Comparison of ENCODE assay signal across 20 cellular contexts in genomic region chr3:115930168-115930567, GRCh38.
DNase-seq lines count a peak whose midpoint lies in the region; ATAC-seq, FAIRE-seq and TF ChIP-seq lines count a peak whose summit lies in the region.
"Had no signal": no experiment of that assay in that cellular context is flagged by ENCODE, and none has a peak within 500 bp of the region (broad histone marks: within the 10 kb centered on the region; RNA-seq: fewer than 3 reads in every experiment).

No MANE protein-coding gene starts in this region.

- H3K27me3 ChIP-seq in GM12878 (replicated peaks in 1 of 2; ENCODE audit: control insufficient read depth in 2 of 2, insufficient read depth in 2 of 2, low read length in 1 of 2), result no peaks in the 10 kb centered on the region
- H3K27me3 ChIP-seq: BLaER1 had no signal

- POLR2A ChIA-PET in GM12878 (lab: Charles Lee), result interaction anchor here (1.5 kb wide), 1 partner anchor 14 kb away, joined by 3 read pairs; no protein-coding TSS in a partner anchor
- POLR2A ChIA-PET in activated CD8-positive, alpha-beta T cell treated with anti-CD3 and anti-CD28 coated beads, Interleukin-2, amount 10 ng/mL, durations not matched to agents 7 days and 5 days (lab: Charles Lee), result no interaction called here

- SMC1A ChIA-PET in GM12878 (lab: Charles Lee; ENCODE audit: uncharacterized antibody, unreplicated experiment), result interaction anchor here (1.5 to 4.9 kb wide), 4 partner anchors 8 to 109 kb away, joined by 4 to 36 read pairs (median 10); no protein-coding TSS in a partner anchor

- CTCF ChIA-PET in GM12878 (lab: Yijun Ruan, JAX), result interaction anchor here (1.2 to 1.8 kb wide), 4 partner anchors 13 to 98 kb away, joined by 3 to 4 read pairs (median 4); no protein-coding TSS in a partner anchor
- CTCF ChIA-PET in activated CD8-positive, alpha-beta T cell treated with anti-CD3 and anti-CD28 coated beads, Interleukin-2, amount 10 ng/mL, durations not matched to agents 7 days and 5 days (lab: Charles Lee), result no interaction called here

- peak overlapping the region; percentile 11; the same call in 1 of the 2 replicates for H3K4me2 ChIP-seq in GM12878 (ENCODE audit: control insufficient read depth, insufficient read depth)

- WGBS in GM12878 (ENCODE audit: insufficient coverage, insufficient replicate concordance, low lambda C conversion rate, missing lambda C conversion rate), result 0% methylated on average over 2 of the region's 2 CpGs

- no peaks in the 10 kb centered on the region for H3K36me3 Mint-ChIP-seq in activated CD8-positive, alpha-beta T cell treated with anti-CD3 and anti-CD28 coated beads, Interleukin-2, amount 10 ng/mL, durations not matched to agents 7 days and 5 days (ENCODE audit: low read depth)
- H3K36me3 Mint-ChIP-seq: CD8-positive, alpha-beta T cell; IgD-negative memory B cell had no signal

- no peak for TF ChIP-seq CTCF in GM12878 (IDR thresholded peaks at IDR 0.05 in 2 of 3, conservative IDR thresholded peaks at IDR 0.05 in 1 of 3; ENCODE audit: control insufficient read depth in 2 of 3, extremely low read depth in 1 of 3, insufficient read depth in 1 of 3, low read depth in 3 of 3, low read length in 3 of 3)

- DNase-seq in GM12878 (ENCODE audit: low read depth, low spot score), result no peak
- DNase-seq in activated CD8-positive, alpha-beta T cell treated with anti-CD3 and anti-CD28 coated beads, Interleukin-2, amount 10 ng/mL, durations not matched to agents 7 days and 5 days, result no peak
- DNase-seq in stimulated activated CD4-positive, alpha-beta T cell treated with anti-CD3 and anti-CD28 coated beads, Interleukin-4, amount 100 ng/mL, for 4 hours, result no peak
- no peak for DNase-seq in activated CD4-positive, alpha-beta T cell treated with anti-CD3 and anti-CD28 coated beads, Interleukin-2, amount 50 U/mL, for 1 hour
- DNase-seq: Calu3; CD8-positive, alpha-beta T cell; DMS79 treated with DMSO at 0.1 percent for 48 hours; Karpas-422; NCI-H1417 treated with DMSO at 0.1 percent for 48 hours; NCI-H187 treated with DMSO at 0.1 percent for 48 hours; NCI-H2227 treated with DMSO at 0.1 percent for 48 hours; NCI-H510A treated with DMSO at 0.1 percent for 48 hours had no signal

- BruUV-seq in GM12878 (replicated peaks; lab: Mats Ljungman, UMichigan), result no TSS peak

- intact Hi-C loops in GM12878 (cut with micrococcal nuclease; ENCODE audit: unreplicated experiment), result no loop called here

- no peak overlapping the region for H3K4me3 ChIP-seq in GM12878
- H3K4me3 ChIP-seq: BLaER1 had no signal

- H3K27ac Mint-ChIP-seq in activated CD8-positive, alpha-beta T cell treated with anti-CD3 and anti-CD28 coated beads, Interleukin-2, amount 10 ng/mL, durations not matched to agents 7 days and 5 days, result no peak overlapping the region
- H3K27ac Mint-ChIP-seq: CD8-positive, alpha-beta T cell; IgD-negative memory B cell had no signal

- no peaks in the 10 kb centered on the region for H3K79me2 ChIP-seq in GM12878 (ENCODE audit: control insufficient read depth, insufficient read depth, low read length)

- TF ChIP-seq RAD21 in GM12878 (IDR thresholded peaks at IDR 0.05; ENCODE audit: insufficient read depth, low read depth, low read length), result no peak

- no peaks in the 10 kb centered on the region for H3K36me3 ChIP-seq in GM12878 (ENCODE audit: control insufficient read depth in 2 of 2, insufficient read depth in 2 of 2, low read length in 1 of 2)
- H3K36me3 ChIP-seq: BLaER1 had no signal

- H3K27ac ChIP-seq in GM12878 (ENCODE audit: control insufficient read depth, insufficient read depth), result no peak overlapping the region
- H3K27ac ChIP-seq: BLaER1 had no signal

- peak; percentile 52 for ATAC-seq in GM18502 (IDR thresholded peaks at IDR 0.05; ENCODE audit: poor library complexity, unreplicated experiment)
- peak; percentile 52 for ATAC-seq in GM19452 (IDR thresholded peaks at IDR 0.05; ENCODE audit: unreplicated experiment)
- peak; percentile 32 for ATAC-seq in HG03060 (IDR thresholded peaks at IDR 0.05; ENCODE audit: low read depth, unreplicated experiment)
- peak; percentile 57 for ATAC-seq in GM12878
- ATAC-seq in activated CD8-positive, alpha-beta T cell treated with anti-CD3 and anti-CD28 coated beads, Interleukin-2, amount 10 ng/mL, durations not matched to agents 7 days and 5 days, result no peak
- ATAC-seq in HG02588 (IDR thresholded peaks at IDR 0.05; ENCODE audit: unreplicated experiment), result no peak
- ATAC-seq: CD8-positive, alpha-beta T cell had no signal

- H3K9me3 ChIP-seq in GM12878 (replicated peaks; ENCODE audit: control insufficient read depth, insufficient read depth, low read length), result no peaks in the 10 kb centered on the region
- H3K9me3 ChIP-seq: BLaER1 had no signal

- no peak overlapping the region for H3K9ac ChIP-seq in GM12878 (ENCODE audit: control insufficient read depth, insufficient read depth, low read length)
- H3K9ac ChIP-seq: BLaER1 had no signal

- in situ Hi-C loops in GM12878 (cut with MboI), result no loop called here

- H3K4me3 Mint-ChIP-seq in activated CD8-positive, alpha-beta T cell treated with anti-CD3 and anti-CD28 coated beads, Interleukin-2, amount 10 ng/mL, durations not matched to agents 7 days and 5 days, result no peak overlapping the region
- H3K4me3 Mint-ChIP-seq: CD8-positive, alpha-beta T cell; IgD-negative memory B cell had no signal

- no peaks in the 10 kb centered on the region for H3K27me3 Mint-ChIP-seq in activated CD8-positive, alpha-beta T cell treated with anti-CD3 and anti-CD28 coated beads, Interleukin-2, amount 10 ng/mL, durations not matched to agents 7 days and 5 days (ENCODE audit: low read depth)

- no peak for FAIRE-seq in GM12878 (lab: Jason Lieb, UNC)
- FAIRE-seq: H54, HTR-8/SVneo had no signal

- H4K20me1 ChIP-seq in GM12878 (ENCODE audit: control insufficient read depth, insufficient read depth), result no peaks in the 10 kb centered on the region
- H4K20me1 ChIP-seq: BLaER1 had no signal

- no peaks in the 10 kb centered on the region for H3K4me1 Mint-ChIP-seq in activated CD8-positive, alpha-beta T cell treated with anti-CD3 and anti-CD28 coated beads, Interleukin-2, amount 10 ng/mL, durations not matched to agents 7 days and 5 days (ENCODE audit: low read depth)

- no peaks in the 10 kb centered on the region for H3K9me3 Mint-ChIP-seq in activated CD8-positive, alpha-beta T cell treated with anti-CD3 and anti-CD28 coated beads, Interleukin-2, amount 10 ng/mL, durations not matched to agents 7 days and 5 days (ENCODE audit: insufficient read depth)

- RAD21 ChIA-PET in GM12878 (lab: Charles Lee; ENCODE audit: unreplicated experiment), result interaction anchor here (1.4 kb wide), 1 partner anchor 13 kb away, joined by 4 read pairs; no protein-coding TSS in a partner anchor

- TF ChIP-seq POLR2A in GM12878 (IDR thresholded peaks at IDR 0.05; ENCODE audit: low read depth, low read length), result no peak

- no peak overlapping the region; the same call in 1 of the 2 replicates for H2AFZ ChIP-seq in GM12878 (ENCODE audit: control insufficient read depth, low read depth, low read length)

- TF ChIP-seq EP300 in GM12878 (IDR thresholded peaks at IDR 0.05; ENCODE audit: borderline replicate concordance in 1 of 2, control insufficient read depth in 1 of 2, low read depth in 2 of 2, low read length in 2 of 2), result no peak

- H3K4me1 ChIP-seq in GM12878 (ENCODE audit: control insufficient read depth, insufficient read depth, low read length), result peaks cover 11% of the 10 kb centered on the region; the same call in 1 of the 2 replicates

TF ChIP-seq in GM12878, 131 proteins besides CTCF, POLR2A, EP300 and RAD21:
- TF ChIP-seq CHD4 (IDR thresholded peaks at IDR 0.05) (no peak), MYC (IDR thresholded peaks at IDR 0.05; ENCODE audit: insufficient read depth, insufficient read length, insufficient replicate concordance, low read length, severe bottlenecking) (no peak), SREBF1 (IDR thresholded peaks at IDR 0.05; ENCODE audit: low read length) (no peak), BCL11A (IDR thresholded peaks at IDR 0.05; ENCODE audit: low read depth, low read length) (no peak), LARP7 (IDR thresholded peaks at IDR 0.05) (no peak)
- TF ChIP-seq, protein P1, sequence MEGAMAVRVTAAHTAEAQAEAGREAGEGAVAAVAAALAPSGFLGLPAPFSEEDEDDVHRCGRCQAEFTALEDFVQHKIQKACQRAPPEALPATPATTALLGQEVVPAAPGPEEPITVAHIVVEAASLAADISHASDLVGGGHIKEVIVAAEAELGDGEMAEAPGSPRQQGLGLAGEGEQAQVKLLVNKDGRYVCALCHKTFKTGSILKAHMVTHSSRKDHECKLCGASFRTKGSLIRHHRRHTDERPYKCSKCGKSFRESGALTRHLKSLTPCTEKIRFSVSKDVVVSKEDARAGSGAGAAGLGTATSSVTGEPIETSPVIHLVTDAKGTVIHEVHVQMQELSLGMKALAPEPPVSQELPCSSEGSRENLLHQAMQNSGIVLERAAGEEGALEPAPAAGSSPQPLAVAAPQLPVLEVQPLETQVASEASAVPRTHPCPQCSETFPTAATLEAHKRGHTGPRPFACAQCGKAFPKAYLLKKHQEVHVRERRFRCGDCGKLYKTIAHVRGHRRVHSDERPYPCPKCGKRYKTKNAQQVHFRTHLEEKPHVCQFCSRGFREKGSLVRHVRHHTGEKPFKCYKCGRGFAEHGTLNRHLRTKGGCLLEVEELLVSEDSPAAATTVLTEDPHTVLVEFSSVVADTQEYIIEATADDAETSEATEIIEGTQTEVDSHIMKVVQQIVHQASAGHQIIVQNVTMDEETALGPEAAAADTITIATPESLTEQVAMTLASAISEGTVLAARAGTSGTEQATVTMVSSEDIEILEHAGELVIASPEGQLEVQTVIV (IDR thresholded peaks at IDR 0.05; ENCODE audit: borderline replicate concordance, partially characterized antibody), result no peak
TF ChIP-seq in GM12878: peak in this region for 0.

Comparison
In these comparisons a context has a peak if more than half of its experiments do, and no peak if none do; other contexts are left out.
1. ATAC-seq: peak in GM18502 (single experiment), GM19452 (single experiment), HG03060 (single experiment) and GM12878 (single experiment); none in activated CD8-positive, alpha-beta T cell treated with anti-CD3 and anti-CD28 coated beads, Interleukin-2, amount 10 ng/mL, durations not matched to agents 7 days and 5 days (single experiment) and HG02588 (single experiment).